In the genomic region with DNA sequence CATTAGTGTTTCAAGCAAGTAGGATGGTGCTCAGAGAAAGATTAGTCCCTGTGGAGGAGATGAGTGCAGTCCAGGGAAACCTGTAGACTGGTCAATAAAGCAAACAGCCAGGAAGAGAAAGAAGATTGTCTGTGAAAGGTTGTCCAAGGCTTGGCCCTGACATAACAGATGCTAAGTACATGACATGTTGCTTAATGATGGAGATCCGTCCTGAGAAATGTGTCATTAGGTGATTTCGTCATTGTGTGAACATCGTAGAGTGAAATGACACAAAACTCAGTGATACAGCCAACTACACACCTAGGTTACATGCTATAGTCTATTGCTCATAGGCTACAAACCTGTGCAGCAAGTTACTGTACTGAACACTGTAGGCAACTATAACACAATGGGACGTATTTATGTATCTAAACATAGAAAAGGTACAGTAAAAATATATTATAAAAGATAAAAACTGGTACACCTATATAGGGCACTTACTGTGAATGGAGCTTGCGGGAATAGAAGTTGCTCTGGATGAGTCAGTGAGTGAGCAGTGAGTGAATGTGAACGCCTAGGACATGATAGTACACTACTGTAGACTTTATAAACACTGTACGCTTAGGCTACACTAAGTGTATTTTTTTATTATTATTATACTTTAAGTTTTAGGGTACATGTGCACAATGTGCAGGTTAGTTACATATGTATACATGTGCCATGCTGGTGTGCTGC, we compare ENCODE assay signal across 1 cellular context.
A peak's percentile ranks its signal among the peaks of the same experiment; 100 is the strongest.
TF ChIP-seq lines count a peak whose summit lies in the region.

No MANE protein-coding gene starts in this region.

TF ChIP-seq in HepG2, 621 proteins besides CTCF, POLR2A, EP300 and RAD21 (continued from another document and continues in another):
- TF ChIP-seq ZNF614 (CRISPR knock-in tag; IDR thresholded peaks at IDR 0.05; ENCODE audit: borderline replicate concordance), result no peak
- no peak for TF ChIP-seq ZNF569 (CRISPR knock-in tag; IDR thresholded peaks at IDR 0.05; ENCODE audit: borderline replicate concordance)
- no peak for TF ChIP-seq CAMTA2 (CRISPR knock-in tag; IDR thresholded peaks at IDR 0.05; ENCODE audit: borderline replicate concordance)
- TF ChIP-seq, protein P1, sequence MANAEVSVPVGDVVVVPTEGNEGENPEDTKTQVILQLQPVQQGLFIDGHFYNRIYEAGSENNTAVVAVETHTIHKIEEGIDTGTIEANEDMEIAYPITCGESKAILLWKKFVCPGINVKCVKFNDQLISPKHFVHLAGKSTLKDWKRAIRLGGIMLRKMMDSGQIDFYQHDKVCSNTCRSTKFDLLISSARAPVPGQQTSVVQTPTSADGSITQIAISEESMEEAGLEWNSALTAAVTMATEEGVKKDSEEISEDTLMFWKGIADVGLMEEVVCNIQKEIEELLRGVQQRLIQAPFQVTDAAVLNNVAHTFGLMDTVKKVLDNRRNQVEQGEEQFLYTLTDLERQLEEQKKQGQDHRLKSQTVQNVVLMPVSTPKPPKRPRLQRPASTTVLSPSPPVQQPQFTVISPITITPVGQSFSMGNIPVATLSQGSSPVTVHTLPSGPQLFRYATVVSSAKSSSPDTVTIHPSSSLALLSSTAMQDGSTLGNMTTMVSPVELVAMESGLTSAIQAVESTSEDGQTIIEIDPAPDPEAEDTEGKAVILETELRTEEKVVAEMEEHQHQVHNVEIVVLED (CRISPR knock-in tag; IDR thresholded peaks at IDR 0.05; ENCODE audit: borderline replicate concordance), result no peak
- TF ChIP-seq ZNF235 (CRISPR knock-in tag; IDR thresholded peaks at IDR 0.05; ENCODE audit: borderline replicate concordance), result no peak
- TF ChIP-seq, protein P2, sequence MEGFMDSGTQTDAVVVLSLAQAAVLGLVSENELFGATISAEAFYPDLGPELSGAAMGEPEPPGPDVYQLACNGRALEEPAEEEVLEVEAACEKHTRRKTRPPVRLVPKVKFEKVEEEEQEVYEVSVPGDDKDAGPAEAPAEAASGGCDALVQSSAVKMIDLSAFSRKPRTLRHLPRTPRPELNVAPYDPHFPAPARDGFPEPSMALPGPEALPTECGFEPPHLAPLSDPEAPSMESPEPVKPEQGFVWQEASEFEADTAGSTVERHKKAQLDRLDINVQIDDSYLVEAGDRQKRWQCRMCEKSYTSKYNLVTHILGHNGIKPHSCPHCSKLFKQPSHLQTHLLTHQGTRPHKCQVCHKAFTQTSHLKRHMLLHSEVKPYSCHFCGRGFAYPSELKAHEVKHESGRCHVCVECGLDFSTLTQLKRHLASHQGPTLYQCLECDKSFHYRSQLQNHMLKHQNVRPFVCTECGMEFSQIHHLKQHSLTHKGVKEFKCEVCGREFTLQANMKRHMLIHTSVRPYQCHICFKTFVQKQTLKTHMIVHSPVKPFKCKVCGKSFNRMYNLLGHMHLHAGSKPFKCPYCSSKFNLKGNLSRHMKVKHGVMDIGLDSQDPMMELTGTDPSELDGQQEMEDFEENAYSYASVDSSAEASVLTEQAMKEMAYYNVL (CRISPR knock-in tag; IDR thresholded peaks at IDR 0.05; ENCODE audit: borderline replicate concordance), result peak; percentile 40; the same call in 1 of the 2 replicates
- TF ChIP-seq, protein P3, sequence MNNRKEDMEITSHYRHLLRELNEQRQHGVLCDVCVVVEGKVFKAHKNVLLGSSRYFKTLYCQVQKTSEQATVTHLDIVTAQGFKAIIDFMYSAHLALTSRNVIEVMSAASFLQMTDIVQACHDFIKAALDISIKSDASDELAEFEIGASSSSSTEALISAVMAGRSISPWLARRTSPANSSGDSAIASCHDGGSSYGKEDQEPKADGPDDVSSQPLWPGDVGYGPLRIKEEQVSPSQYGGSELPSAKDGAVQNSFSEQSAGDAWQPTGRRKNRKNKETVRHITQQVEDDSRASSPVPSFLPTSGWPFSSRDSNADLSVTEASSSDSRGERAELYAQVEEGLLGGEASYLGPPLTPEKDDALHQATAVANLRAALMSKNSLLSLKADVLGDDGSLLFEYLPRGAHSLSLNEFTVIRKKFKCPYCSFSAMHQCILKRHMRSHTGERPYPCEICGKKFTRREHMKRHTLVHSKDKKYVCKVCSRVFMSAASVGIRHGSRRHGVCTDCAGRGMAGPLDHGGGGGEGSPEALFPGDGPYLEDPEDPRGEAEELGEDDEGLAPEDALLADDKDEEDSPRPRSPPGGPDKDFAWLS (CRISPR knock-in tag; IDR thresholded peaks at IDR 0.05; ENCODE audit: borderline replicate concordance), result no peak
- no peak for TF ChIP-seq ZNF850 (CRISPR knock-in tag; conservative IDR thresholded peaks at IDR 0.05)
- no peak for TF ChIP-seq MXI1 (IDR thresholded peaks at IDR 0.05; ENCODE audit: borderline replicate concordance, low read depth, low read length)
- TF ChIP-seq, protein P4, sequence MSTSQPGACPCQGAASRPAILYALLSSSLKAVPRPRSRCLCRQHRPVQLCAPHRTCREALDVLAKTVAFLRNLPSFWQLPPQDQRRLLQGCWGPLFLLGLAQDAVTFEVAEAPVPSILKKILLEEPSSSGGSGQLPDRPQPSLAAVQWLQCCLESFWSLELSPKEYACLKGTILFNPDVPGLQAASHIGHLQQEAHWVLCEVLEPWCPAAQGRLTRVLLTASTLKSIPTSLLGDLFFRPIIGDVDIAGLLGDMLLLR (CRISPR knock-in tag; IDR thresholded peaks at IDR 0.05), result no peak
- TF ChIP-seq, protein P5, sequence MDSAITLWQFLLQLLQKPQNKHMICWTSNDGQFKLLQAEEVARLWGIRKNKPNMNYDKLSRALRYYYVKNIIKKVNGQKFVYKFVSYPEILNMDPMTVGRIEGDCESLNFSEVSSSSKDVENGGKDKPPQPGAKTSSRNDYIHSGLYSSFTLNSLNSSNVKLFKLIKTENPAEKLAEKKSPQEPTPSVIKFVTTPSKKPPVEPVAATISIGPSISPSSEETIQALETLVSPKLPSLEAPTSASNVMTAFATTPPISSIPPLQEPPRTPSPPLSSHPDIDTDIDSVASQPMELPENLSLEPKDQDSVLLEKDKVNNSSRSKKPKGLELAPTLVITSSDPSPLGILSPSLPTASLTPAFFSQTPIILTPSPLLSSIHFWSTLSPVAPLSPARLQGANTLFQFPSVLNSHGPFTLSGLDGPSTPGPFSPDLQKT (CRISPR knock-in tag; IDR thresholded peaks at IDR 0.05; ENCODE audit: borderline replicate concordance), result no peak
- no peak for TF ChIP-seq ZNF556 (CRISPR knock-in tag; IDR thresholded peaks at IDR 0.05; ENCODE audit: borderline replicate concordance)
- no peak for TF ChIP-seq KLF12 (CRISPR knock-in tag; IDR thresholded peaks at IDR 0.05; ENCODE audit: borderline replicate concordance)
- TF ChIP-seq ATF7-NPFF (CRISPR knock-in tag; IDR thresholded peaks at IDR 0.05; ENCODE audit: low read depth), result no peak
- no peak for TF ChIP-seq AKAP8 (CRISPR knock-in tag; IDR thresholded peaks at IDR 0.05)
- TF ChIP-seq, protein P6, sequence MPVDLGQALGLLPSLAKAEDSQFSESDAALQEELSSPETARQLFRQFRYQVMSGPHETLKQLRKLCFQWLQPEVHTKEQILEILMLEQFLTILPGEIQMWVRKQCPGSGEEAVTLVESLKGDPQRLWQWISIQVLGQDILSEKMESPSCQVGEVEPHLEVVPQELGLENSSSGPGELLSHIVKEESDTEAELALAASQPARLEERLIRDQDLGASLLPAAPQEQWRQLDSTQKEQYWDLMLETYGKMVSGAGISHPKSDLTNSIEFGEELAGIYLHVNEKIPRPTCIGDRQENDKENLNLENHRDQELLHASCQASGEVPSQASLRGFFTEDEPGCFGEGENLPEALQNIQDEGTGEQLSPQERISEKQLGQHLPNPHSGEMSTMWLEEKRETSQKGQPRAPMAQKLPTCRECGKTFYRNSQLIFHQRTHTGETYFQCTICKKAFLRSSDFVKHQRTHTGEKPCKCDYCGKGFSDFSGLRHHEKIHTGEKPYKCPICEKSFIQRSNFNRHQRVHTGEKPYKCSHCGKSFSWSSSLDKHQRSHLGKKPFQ (CRISPR knock-in tag; IDR thresholded peaks at IDR 0.05; ENCODE audit: insufficient replicate concordance), result no peak
- no peak for TF ChIP-seq ELF3 (CRISPR knock-in tag; IDR thresholded peaks at IDR 0.05)
- TF ChIP-seq PHB2 (IDR thresholded peaks at IDR 0.05; ENCODE audit: partially characterized antibody), result no peak
- TF ChIP-seq, protein P7, sequence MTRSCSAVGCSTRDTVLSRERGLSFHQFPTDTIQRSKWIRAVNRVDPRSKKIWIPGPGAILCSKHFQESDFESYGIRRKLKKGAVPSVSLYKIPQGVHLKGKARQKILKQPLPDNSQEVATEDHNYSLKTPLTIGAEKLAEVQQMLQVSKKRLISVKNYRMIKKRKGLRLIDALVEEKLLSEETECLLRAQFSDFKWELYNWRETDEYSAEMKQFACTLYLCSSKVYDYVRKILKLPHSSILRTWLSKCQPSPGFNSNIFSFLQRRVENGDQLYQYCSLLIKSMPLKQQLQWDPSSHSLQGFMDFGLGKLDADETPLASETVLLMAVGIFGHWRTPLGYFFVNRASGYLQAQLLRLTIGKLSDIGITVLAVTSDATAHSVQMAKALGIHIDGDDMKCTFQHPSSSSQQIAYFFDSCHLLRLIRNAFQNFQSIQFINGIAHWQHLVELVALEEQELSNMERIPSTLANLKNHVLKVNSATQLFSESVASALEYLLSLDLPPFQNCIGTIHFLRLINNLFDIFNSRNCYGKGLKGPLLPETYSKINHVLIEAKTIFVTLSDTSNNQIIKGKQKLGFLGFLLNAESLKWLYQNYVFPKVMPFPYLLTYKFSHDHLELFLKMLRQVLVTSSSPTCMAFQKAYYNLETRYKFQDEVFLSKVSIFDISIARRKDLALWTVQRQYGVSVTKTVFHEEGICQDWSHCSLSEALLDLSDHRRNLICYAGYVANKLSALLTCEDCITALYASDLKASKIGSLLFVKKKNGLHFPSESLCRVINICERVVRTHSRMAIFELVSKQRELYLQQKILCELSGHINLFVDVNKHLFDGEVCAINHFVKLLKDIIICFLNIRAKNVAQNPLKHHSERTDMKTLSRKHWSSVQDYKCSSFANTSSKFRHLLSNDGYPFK (CRISPR knock-in tag; IDR thresholded peaks at IDR 0.05; ENCODE audit: borderline replicate concordance), result no peak
- TF ChIP-seq ZNF839 (CRISPR knock-in tag; IDR thresholded peaks at IDR 0.05; ENCODE audit: borderline replicate concordance), result no peak
- TF ChIP-seq ZNF317 (CRISPR knock-in tag; IDR thresholded peaks at IDR 0.05), result no peak
- TF ChIP-seq, protein P8, sequence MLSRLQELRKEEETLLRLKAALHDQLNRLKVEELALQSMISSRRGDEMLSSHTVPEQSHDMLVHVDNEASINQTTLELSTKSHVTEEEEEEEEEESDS (CRISPR knock-in tag; IDR thresholded peaks at IDR 0.05; ENCODE audit: borderline replicate concordance), result no peak
- TF ChIP-seq GATAD1 (CRISPR knock-in tag; IDR thresholded peaks at IDR 0.05), result no peak
- no peak for TF ChIP-seq SMAD9 (CRISPR knock-in tag; IDR thresholded peaks at IDR 0.05)
- TF ChIP-seq, protein P9, sequence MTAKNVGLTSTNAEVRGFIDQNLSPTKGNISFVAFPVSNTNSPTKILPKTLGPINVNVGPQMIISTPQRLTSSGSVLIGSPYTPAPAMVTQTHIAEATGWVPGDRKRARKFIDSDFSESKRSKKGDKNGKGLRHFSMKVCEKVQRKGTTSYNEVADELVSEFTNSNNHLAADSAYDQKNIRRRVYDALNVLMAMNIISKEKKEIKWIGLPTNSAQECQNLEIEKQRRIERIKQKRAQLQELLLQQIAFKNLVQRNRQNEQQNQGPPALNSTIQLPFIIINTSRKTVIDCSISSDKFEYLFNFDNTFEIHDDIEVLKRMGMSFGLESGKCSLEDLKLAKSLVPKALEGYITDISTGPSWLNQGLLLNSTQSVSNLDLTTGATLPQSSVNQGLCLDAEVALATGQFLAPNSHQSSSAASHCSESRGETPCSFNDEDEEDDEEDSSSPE (CRISPR knock-in tag; IDR thresholded peaks at IDR 0.05), result 0 out of 2 replicates have a peak, but pooled peaks have one; percentile 2
- TF ChIP-seq, protein P10, sequence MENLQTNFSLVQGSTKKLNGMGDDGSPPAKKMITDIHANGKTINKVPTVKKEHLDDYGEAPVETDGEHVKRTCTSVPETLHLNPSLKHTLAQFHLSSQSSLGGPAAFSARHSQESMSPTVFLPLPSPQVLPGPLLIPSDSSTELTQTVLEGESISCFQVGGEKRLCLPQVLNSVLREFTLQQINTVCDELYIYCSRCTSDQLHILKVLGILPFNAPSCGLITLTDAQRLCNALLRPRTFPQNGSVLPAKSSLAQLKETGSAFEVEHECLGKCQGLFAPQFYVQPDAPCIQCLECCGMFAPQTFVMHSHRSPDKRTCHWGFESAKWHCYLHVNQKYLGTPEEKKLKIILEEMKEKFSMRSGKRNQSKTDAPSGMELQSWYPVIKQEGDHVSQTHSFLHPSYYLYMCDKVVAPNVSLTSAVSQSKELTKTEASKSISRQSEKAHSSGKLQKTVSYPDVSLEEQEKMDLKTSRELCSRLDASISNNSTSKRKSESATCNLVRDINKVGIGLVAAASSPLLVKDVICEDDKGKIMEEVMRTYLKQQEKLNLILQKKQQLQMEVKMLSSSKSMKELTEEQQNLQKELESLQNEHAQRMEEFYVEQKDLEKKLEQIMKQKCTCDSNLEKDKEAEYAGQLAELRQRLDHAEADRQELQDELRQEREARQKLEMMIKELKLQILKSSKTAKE (CRISPR knock-in tag; IDR thresholded peaks at IDR 0.05; ENCODE audit: borderline replicate concordance), result no peak
- no peak for TF ChIP-seq SRSF1 (optimal IDR thresholded peaks at IDR 0.05; ENCODE audit: low read depth, low read length)
- TF ChIP-seq, protein P11, sequence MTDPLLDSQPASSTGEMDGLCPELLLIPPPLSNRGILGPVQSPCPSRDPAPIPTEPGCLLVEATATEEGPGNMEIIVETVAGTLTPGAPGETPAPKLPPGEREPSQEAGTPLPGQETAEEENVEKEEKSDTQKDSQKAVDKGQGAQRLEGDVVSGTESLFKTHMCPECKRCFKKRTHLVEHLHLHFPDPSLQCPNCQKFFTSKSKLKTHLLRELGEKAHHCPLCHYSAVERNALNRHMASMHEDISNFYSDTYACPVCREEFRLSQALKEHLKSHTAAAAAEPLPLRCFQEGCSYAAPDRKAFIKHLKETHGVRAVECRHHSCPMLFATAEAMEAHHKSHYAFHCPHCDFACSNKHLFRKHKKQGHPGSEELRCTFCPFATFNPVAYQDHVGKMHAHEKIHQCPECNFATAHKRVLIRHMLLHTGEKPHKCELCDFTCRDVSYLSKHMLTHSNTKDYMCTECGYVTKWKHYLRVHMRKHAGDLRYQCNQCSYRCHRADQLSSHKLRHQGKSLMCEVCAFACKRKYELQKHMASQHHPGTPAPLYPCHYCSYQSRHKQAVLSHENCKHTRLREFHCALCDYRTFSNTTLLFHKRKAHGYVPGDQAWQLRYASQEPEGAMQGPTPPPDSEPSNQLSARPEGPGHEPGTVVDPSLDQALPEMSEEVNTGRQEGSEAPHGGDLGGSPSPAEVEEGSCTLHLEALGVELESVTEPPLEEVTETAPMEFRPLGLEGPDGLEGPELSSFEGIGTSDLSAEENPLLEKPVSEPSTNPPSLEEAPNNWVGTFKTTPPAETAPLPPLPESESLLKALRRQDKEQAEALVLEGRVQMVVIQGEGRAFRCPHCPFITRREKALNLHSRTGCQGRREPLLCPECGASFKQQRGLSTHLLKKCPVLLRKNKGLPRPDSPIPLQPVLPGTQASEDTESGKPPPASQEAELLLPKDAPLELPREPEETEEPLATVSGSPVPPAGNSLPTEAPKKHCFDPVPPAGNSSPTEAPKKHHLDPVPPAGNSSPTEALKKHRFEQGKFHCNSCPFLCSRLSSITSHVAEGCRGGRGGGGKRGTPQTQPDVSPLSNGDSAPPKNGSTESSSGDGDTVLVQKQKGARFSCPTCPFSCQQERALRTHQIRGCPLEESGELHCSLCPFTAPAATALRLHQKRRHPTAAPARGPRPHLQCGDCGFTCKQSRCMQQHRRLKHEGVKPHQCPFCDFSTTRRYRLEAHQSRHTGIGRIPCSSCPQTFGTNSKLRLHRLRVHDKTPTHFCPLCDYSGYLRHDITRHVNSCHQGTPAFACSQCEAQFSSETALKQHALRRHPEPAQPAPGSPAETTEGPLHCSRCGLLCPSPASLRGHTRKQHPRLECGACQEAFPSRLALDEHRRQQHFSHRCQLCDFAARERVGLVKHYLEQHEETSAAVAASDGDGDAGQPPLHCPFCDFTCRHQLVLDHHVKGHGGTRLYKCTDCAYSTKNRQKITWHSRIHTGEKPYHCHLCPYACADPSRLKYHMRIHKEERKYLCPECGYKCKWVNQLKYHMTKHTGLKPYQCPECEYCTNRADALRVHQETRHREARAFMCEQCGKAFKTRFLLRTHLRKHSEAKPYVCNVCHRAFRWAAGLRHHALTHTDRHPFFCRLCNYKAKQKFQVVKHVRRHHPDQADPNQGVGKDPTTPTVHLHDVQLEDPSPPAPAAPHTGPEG (CRISPR knock-in tag; IDR thresholded peaks at IDR 0.05), result no peak
- peak; percentile 77 for TF ChIP-seq GATAD2A (CRISPR knock-in tag; IDR thresholded peaks at IDR 0.05)
- no peak for TF ChIP-seq SMAD3 (CRISPR knock-in tag; IDR thresholded peaks at IDR 0.05)
